ENCODE assay signal across 13 cellular contexts in genomic region chr18:13463526-13463925, GRCh38.
A peak's percentile ranks its signal among the peaks of the same experiment; 100 is the strongest.
DNase-seq lines count a peak whose midpoint lies in the region; ATAC-seq and TF ChIP-seq lines count a peak whose summit lies in the region.
"Had no signal": no experiment of that assay in that cellular context is flagged by ENCODE, and none has a peak within 500 bp of the region (broad histone marks: within the 10 kb centered on the region; RNA-seq: fewer than 3 reads in every experiment).

No MANE protein-coding gene starts in this region.

- H3K4me3 ChIP-seq in SK-N-SH (ENCODE audit: low read depth in 2 of 2, low read length in 1 of 2), result no peak overlapping the region

- peak overlapping the region; percentile 11 for H3K4me3 Mint-ChIP-seq in activated naive CD4-positive, alpha-beta T cell treated with anti-CD3 and anti-CD28 coated beads, Interleukin-2, amount 50 U/mL, for 24 hours
- peak overlapping the region in 9 of 10 donors; percentile 22 to 99 (median 82) for H3K4me3 Mint-ChIP-seq in naive thymus-derived CD8-positive, alpha-beta T cell

- no peaks in the 10 kb centered on the region for H3K36me3 ChIP-seq in SK-N-SH (replicated peaks in 1 of 2; ENCODE audit: control insufficient read depth in 1 of 2, insufficient read depth in 2 of 2, low read length in 1 of 2)

- H3K4me2 ChIP-seq in SK-N-SH, result no peak overlapping the region

- no peak for TF ChIP-seq CTCF in SK-N-SH (IDR thresholded peaks at IDR 0.05)

- no peak for TF ChIP-seq RAD21 in SK-N-SH (IDR thresholded peaks at IDR 0.05; ENCODE audit: low read length)

- no peaks in the 10 kb centered on the region for H3K27me3 Mint-ChIP-seq in activated naive CD4-positive, alpha-beta T cell treated with anti-CD3 and anti-CD28 coated beads, Interleukin-2, amount 50 U/mL, for 24 hours
- H3K27me3 Mint-ChIP-seq in naive thymus-derived CD8-positive, alpha-beta T cell, result no peaks in the 10 kb centered on the region

- POLR2A ChIA-PET in naive thymus-derived CD8-positive, alpha-beta T cell (lab: Charles Lee), result interaction anchor here (0.8 to 1.7 kb wide), 3 partner anchors 25 to 247 kb away, joined by 3 to 5 read pairs (median 5); no protein-coding TSS in a partner anchor
- POLR2A ChIA-PET in SK-N-SH (lab: Yijun Ruan, JAX), result interaction anchor here (0.5 kb wide), 1 partner anchor 200 kb away, joined by 3 read pairs; no protein-coding TSS in a partner anchor

- no peak overlapping the region for H3K27ac ChIP-seq in SK-N-SH (ENCODE audit: low read depth in 2 of 2, low read length in 1 of 2)
- H3K27ac ChIP-seq: 22Rv1 had no signal

- H3K4me1 ChIP-seq in SK-N-SH (ENCODE audit: control insufficient read depth in 1 of 2, insufficient read depth in 2 of 2, low read depth in 1 of 2, low read length in 1 of 2), result peaks cover 3 to 10% of the 10 kb centered on the region in 2 experiments; a peak in 2 of 4 replicates

- 63% methylated on average over 5 of the region's 5 CpGs for WGBS in SK-N-SH (ENCODE audit: low lambda C conversion rate)

- no peaks in the 10 kb centered on the region for H3K27me3 ChIP-seq in SK-N-SH (ENCODE audit: insufficient read depth)

- no peak overlapping the region for H3K9ac ChIP-seq in SK-N-SH

- no peak overlapping the region for H2AFZ ChIP-seq in SK-N-SH (ENCODE audit: low read depth)

- CTCF ChIA-PET in SK-N-SH (lab: Yijun Ruan, JAX), result interaction anchor here (0.6 to 1.2 kb wide), 2 partner anchors 18 to 78 kb away, joined by 3 to 4 read pairs; no protein-coding TSS in a partner anchor

- no peaks in the 10 kb centered on the region for H3K79me2 ChIP-seq in SK-N-SH (ENCODE audit: insufficient read depth)

- H3K27ac Mint-ChIP-seq in activated naive CD4-positive, alpha-beta T cell treated with anti-CD3 and anti-CD28 coated beads, Interleukin-2, amount 50 U/mL, for 24 hours, result peak overlapping the region; percentile 94
- H3K27ac Mint-ChIP-seq in naive thymus-derived CD8-positive, alpha-beta T cell, result peak overlapping the region; percentile 90 to 99 (median 95)

- no peak for ATAC-seq in naive thymus-derived CD8-positive, alpha-beta T cell

- H3K4me1 Mint-ChIP-seq in activated naive CD4-positive, alpha-beta T cell treated with anti-CD3 and anti-CD28 coated beads, Interleukin-2, amount 50 U/mL, for 24 hours, result peaks cover 70% of the 10 kb centered on the region
- peaks cover 27 to 74% (median 65%) of the 10 kb centered on the region in 4 donors for H3K4me1 Mint-ChIP-seq in naive thymus-derived CD8-positive, alpha-beta T cell

- no peaks in the 10 kb centered on the region for H3K9me3 ChIP-seq in SK-N-SH

- H3F3A ChIP-seq in SK-N-SH (replicated peaks; ENCODE audit: insufficient read depth), result no peaks in the 10 kb centered on the region

- H4K20me1 ChIP-seq in SK-N-SH (ENCODE audit: insufficient read depth), result no peaks in the 10 kb centered on the region

- no peaks in the 10 kb centered on the region for H3K9me2 ChIP-seq in SK-N-SH

- DNase-seq in NK-92 treated with Interleukin-12 subunit alpha and Interleukin-12 subunit beta, amount 100 ng/mL, for 24 hours (lab: John Stamatoyannopoulos, UW), result peak; percentile 28
- no peak for DNase-seq in NK-92 (lab: John Stamatoyannopoulos, UW; ENCODE audit: unreplicated experiment)
- DNase-seq in G401 (ENCODE audit: low spot score), result peak; percentile 35
- DNase-seq in naive thymus-derived CD8-positive, alpha-beta T cell, result no peak
- DNase-seq in NCI-H2171 (lab: John Stamatoyannopoulos, UW), result no peak
- no peak for DNase-seq in SK-N-SH
- DNase-seq in DMS 273 (lab: John Stamatoyannopoulos, UW; ENCODE audit: unreplicated experiment), result no peak
- DNase-seq: Calu3, cerebellar nuclear complex, NCI-H1048, OCI-M1 had no signal

- TF ChIP-seq EP300 in SK-N-SH (IDR thresholded peaks at IDR 0.05; ENCODE audit: borderline replicate concordance in 1 of 2, low read depth in 1 of 2, low read length in 1 of 2), result no peak

- H3K9me3 Mint-ChIP-seq in activated naive CD4-positive, alpha-beta T cell treated with anti-CD3 and anti-CD28 coated beads, Interleukin-2, amount 50 U/mL, for 24 hours, result peaks cover 17% of the 10 kb centered on the region
- peaks cover 0 to 19% (median 9%) of the 10 kb centered on the region in 9 donors for H3K9me3 Mint-ChIP-seq in naive thymus-derived CD8-positive, alpha-beta T cell

- H3K36me3 Mint-ChIP-seq in activated naive CD4-positive, alpha-beta T cell treated with anti-CD3 and anti-CD28 coated beads, Interleukin-2, amount 50 U/mL, for 24 hours, result peaks cover 17% of the 10 kb centered on the region
- H3K36me3 Mint-ChIP-seq in naive thymus-derived CD8-positive, alpha-beta T cell, result peaks cover 5 to 21% (median 17%) of the 10 kb centered on the region in 3 donors

- in situ Hi-C loops in G401 (cut with HindIII; ENCODE audit: low sequenced_read_pairs), result no loop called here

TF ChIP-seq in SK-N-SH, 30 proteins besides CTCF, POLR2A, EP300 and RAD21:
- TF ChIP-seq FOXJ3 (CRISPR knock-in tag; IDR thresholded peaks at IDR 0.05), result no peak

Comparison
In these comparisons a context has a peak if more than half of its experiments do, and no peak if none do; other contexts are left out.
1. DNase-seq: peak in NK-92 treated with Interleukin-12 subunit alpha and Interleukin-12 subunit beta, amount 100 ng/mL, for 24 hours (single experiment) and G401 (single experiment); none in NK-92 (single experiment), naive thymus-derived CD8-positive, alpha-beta T cell (0 of 10), NCI-H2171 (single experiment), SK-N-SH (single experiment) and DMS 273 (single experiment).